Comparison of ENCODE assay signal across 8 cellular contexts in the genomic region with DNA sequence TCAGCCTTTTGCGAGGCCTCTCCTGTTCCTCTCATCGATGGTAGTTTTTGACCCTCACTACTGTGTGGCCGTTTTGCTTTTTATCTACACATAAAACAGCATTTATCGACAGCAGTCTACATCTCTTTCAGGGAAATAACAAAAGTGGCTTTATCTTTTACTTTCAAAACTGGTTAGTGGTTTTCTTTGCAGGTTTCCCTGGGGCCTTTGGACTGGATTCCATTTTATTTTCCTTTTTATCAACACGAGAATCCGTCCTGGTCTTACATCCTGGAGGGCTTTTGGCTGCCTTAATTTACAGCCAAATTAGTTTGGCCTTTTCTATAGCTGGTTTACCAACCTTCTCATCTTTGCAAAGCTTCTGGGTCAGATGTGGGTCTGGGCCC. TPM values are rescaled to one million over a fixed set of nuclear protein-coding genes. Genes with fewer than 3 reads are reported as not detected.
DNase-seq lines count a peak whose midpoint lies in the region; ATAC-seq and TF ChIP-seq lines count a peak whose summit lies in the region.

No MANE protein-coding gene starts in this region.

- CTCF ChIA-PET in WTC11 (lab: Charles Lee), result interaction anchor here (0.6 to 3.5 kb wide), 9 partner anchors 9 to 259 kb away, joined by 3 to 20 read pairs (median 5); no protein-coding TSS in a partner anchor

- H3K27me3 ChIP-seq in right atrium auricular region, result no peaks in the 10 kb centered on the region

- H3K4me1 ChIP-seq in right atrium auricular region, result peaks cover 0 to 26% of the 10 kb centered on the region in 2 donors

- H3K36me3 Mint-ChIP-seq in HFFc6 (ENCODE audit: low read depth) (no peaks in the 10 kb centered on the region), WTC11 (no peaks in the 10 kb centered on the region)

- peak overlapping the region; percentile 80 for H3K4me3 Mint-ChIP-seq in HFFc6
- peak overlapping the region; percentile 65 for H3K4me3 Mint-ChIP-seq in WTC11
- peak overlapping the region; percentile 87 to 91 for H3K4me3 Mint-ChIP-seq in stimulated activated naive CD8-positive, alpha-beta T cell treated with anti-CD3 and anti-CD28 coated beads, Interleukin-15, amount 100 ng/mL, for 72 hours

- ATAC-seq in WTC11 (no peak), HG03457 (IDR thresholded peaks at IDR 0.05; ENCODE audit: unreplicated experiment) (no peak)
- no peak for ATAC-seq in stimulated activated naive CD8-positive, alpha-beta T cell treated with anti-CD3 and anti-CD28 coated beads, Interleukin-15, amount 100 ng/mL, for 72 hours

- H3K27ac ChIP-seq in right atrium auricular region, result peak overlapping the region; percentile 88 to 89

- peak overlapping the region in 1 of 2 donors; percentile 56 for H3K4me3 ChIP-seq in right atrium auricular region

- H3K27me3 Mint-ChIP-seq in HFFc6 (ENCODE audit: insufficient read depth) (peaks cover 11% of the 10 kb centered on the region), WTC11 (ENCODE audit: low read depth) (no peaks in the 10 kb centered on the region)
- peaks cover 2% of the 10 kb centered on the region for H3K27me3 Mint-ChIP-seq in stimulated activated naive CD8-positive, alpha-beta T cell treated with anti-CD3 and anti-CD28 coated beads, Interleukin-15, amount 100 ng/mL, for 72 hours

- TF ChIP-seq CTCF in HFFc6 (IDR thresholded peaks at IDR 0.05) (no peak), WTC11 (IDR thresholded peaks at IDR 0.05) (no peak), right atrium auricular region (IDR thresholded peaks at IDR 0.05) (no peak)

- DNase-seq in HFFc6 (no peak), WTC11 (ENCODE audit: low spot score) (no peak), right atrium auricular region (ENCODE audit: low spot score) (no peak), NCI-H1105 treated with DMSO at 0.1 percent for 48 hours (lab: John Stamatoyannopoulos, UW) (no peak), C1 segment of cervical spinal cord (lab: John Stamatoyannopoulos, UW) (no peak)
- no peak for DNase-seq in stimulated activated naive CD8-positive, alpha-beta T cell treated with anti-CD3 and anti-CD28 coated beads, Interleukin-15, amount 100 ng/mL, for 72 hours
- no peak for DNase-seq in effector CD8-positive, alpha-beta T cell (lab: John Stamatoyannopoulos, UW)

- H3K9me3 ChIP-seq in right atrium auricular region, result no peaks in the 10 kb centered on the region

- H3K4me1 Mint-ChIP-seq in HFFc6 (ENCODE audit: low read depth) (peaks cover 7% of the 10 kb centered on the region), WTC11 (peaks cover 13% of the 10 kb centered on the region)
- H3K4me1 Mint-ChIP-seq in stimulated activated naive CD8-positive, alpha-beta T cell treated with anti-CD3 and anti-CD28 coated beads, Interleukin-15, amount 100 ng/mL, for 72 hours, result peaks cover 25% of the 10 kb centered on the region

- POLR2A ChIA-PET in WTC11 (lab: Charles Lee), result interaction anchor here (0.6 to 1.2 kb wide), 4 partner anchors 56 to 145 kb away, joined by 3 to 8 read pairs (median 4); a partner anchor contains a TSS

- H3K9me3 Mint-ChIP-seq in HFFc6, result no peaks in the 10 kb centered on the region
- H3K9me3 Mint-ChIP-seq in WTC11, result 0 out of 2 replicates have a peak, but pooled peaks cover 3% of the 10 kb centered on the region
- no peaks in the 10 kb centered on the region for H3K9me3 Mint-ChIP-seq in stimulated activated naive CD8-positive, alpha-beta T cell treated with anti-CD3 and anti-CD28 coated beads, Interleukin-15, amount 100 ng/mL, for 72 hours

- peaks cover 14% of the 10 kb centered on the region for H3K36me3 ChIP-seq in right atrium auricular region

- peak overlapping the region; percentile 78; the same call in 1 of the 2 replicates for H3K27ac Mint-ChIP-seq in HFFc6
- H3K27ac Mint-ChIP-seq in WTC11, result 0 out of 2 replicates have a peak overlapping the region, but pooled peaks have one; percentile 54
- H3K27ac Mint-ChIP-seq in stimulated activated naive CD8-positive, alpha-beta T cell treated with anti-CD3 and anti-CD28 coated beads, Interleukin-15, amount 100 ng/mL, for 72 hours, result peak overlapping the region; percentile 91 to 93

TF ChIP-seq in WTC11, 78 proteins besides CTCF, POLR2A, EP300 and RAD21:
- TF ChIP-seq PRRX2 (CRISPR knock-in tag; IDR thresholded peaks at IDR 0.05), result no peak
- TF ChIP-seq, protein P1, sequence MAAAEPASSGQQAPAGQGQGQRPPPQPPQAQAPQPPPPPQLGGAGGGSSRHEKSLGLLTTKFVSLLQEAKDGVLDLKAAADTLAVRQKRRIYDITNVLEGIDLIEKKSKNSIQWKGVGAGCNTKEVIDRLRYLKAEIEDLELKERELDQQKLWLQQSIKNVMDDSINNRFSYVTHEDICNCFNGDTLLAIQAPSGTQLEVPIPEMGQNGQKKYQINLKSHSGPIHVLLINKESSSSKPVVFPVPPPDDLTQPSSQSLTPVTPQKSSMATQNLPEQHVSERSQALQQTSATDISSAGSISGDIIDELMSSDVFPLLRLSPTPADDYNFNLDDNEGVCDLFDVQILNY (CRISPR knock-in tag; IDR thresholded peaks at IDR 0.05), result no peak
- TF ChIP-seq ZNF219 (CRISPR knock-in tag; IDR thresholded peaks at IDR 0.05; ENCODE audit: borderline replicate concordance), result no peak
- no peak for TF ChIP-seq MYBL2 (CRISPR knock-in tag; IDR thresholded peaks at IDR 0.05)
- TF ChIP-seq ZNF263 (CRISPR knock-in tag; IDR thresholded peaks at IDR 0.05; ENCODE audit: low read depth), result no peak
- no peak for TF ChIP-seq ZNF232 (CRISPR knock-in tag; IDR thresholded peaks at IDR 0.05)
- TF ChIP-seq, protein P2, sequence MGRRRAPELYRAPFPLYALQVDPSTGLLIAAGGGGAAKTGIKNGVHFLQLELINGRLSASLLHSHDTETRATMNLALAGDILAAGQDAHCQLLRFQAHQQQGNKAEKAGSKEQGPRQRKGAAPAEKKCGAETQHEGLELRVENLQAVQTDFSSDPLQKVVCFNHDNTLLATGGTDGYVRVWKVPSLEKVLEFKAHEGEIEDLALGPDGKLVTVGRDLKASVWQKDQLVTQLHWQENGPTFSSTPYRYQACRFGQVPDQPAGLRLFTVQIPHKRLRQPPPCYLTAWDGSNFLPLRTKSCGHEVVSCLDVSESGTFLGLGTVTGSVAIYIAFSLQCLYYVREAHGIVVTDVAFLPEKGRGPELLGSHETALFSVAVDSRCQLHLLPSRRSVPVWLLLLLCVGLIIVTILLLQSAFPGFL (CRISPR knock-in tag; IDR thresholded peaks at IDR 0.05; ENCODE audit: borderline replicate concordance), result no peak
- TF ChIP-seq KAT7 (CRISPR knock-in tag; IDR thresholded peaks at IDR 0.05; ENCODE audit: borderline replicate concordance), result no peak
- TF ChIP-seq ZNF671 (CRISPR knock-in tag; IDR thresholded peaks at IDR 0.05), result no peak
- TF ChIP-seq, protein P3, sequence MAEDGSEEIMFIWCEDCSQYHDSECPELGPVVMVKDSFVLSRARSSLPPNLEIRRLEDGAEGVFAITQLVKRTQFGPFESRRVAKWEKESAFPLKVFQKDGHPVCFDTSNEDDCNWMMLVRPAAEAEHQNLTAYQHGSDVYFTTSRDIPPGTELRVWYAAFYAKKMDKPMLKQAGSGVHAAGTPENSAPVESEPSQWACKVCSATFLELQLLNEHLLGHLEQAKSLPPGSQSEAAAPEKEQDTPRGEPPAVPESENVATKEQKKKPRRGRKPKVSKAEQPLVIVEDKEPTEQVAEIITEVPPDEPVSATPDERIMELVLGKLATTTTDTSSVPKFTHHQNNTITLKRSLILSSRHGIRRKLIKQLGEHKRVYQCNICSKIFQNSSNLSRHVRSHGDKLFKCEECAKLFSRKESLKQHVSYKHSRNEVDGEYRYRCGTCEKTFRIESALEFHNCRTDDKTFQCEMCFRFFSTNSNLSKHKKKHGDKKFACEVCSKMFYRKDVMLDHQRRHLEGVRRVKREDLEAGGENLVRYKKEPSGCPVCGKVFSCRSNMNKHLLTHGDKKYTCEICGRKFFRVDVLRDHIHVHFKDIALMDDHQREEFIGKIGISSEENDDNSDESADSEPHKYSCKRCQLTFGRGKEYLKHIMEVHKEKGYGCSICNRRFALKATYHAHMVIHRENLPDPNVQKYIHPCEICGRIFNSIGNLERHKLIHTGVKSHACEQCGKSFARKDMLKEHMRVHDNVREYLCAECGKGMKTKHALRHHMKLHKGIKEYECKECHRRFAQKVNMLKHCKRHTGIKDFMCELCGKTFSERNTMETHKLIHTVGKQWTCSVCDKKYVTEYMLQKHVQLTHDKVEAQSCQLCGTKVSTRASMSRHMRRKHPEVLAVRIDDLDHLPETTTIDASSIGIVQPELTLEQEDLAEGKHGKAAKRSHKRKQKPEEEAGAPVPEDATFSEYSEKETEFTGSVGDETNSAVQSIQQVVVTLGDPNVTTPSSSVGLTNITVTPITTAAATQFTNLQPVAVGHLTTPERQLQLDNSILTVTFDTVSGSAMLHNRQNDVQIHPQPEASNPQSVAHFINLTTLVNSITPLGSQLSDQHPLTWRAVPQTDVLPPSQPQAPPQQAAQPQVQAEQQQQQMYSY (CRISPR knock-in tag; IDR thresholded peaks at IDR 0.05), result no peak
- TF ChIP-seq, protein P4, sequence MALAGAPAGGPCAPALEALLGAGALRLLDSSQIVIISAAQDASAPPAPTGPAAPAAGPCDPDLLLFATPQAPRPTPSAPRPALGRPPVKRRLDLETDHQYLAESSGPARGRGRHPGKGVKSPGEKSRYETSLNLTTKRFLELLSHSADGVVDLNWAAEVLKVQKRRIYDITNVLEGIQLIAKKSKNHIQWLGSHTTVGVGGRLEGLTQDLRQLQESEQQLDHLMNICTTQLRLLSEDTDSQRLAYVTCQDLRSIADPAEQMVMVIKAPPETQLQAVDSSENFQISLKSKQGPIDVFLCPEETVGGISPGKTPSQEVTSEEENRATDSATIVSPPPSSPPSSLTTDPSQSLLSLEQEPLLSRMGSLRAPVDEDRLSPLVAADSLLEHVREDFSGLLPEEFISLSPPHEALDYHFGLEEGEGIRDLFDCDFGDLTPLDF (CRISPR knock-in tag; IDR thresholded peaks at IDR 0.05), result no peak
- no peak for TF ChIP-seq FOXP1 (CRISPR knock-in tag; IDR thresholded peaks at IDR 0.05; ENCODE audit: borderline replicate concordance)
- no peak for TF ChIP-seq NR2C2 (CRISPR knock-in tag; IDR thresholded peaks at IDR 0.05)

RNA-seq across cellular contexts. Expression of a gene that starts 0.8 kb away (rescaled TPM):
- total RNA-seq in HFFc6 (2021; fragmentation: NEBNext Ultra II Directional; extraction: Animal tissue kit (Norgen Biotek cat#: 25700)), result not detected
- total RNA-seq in WTC11 (2021) (0.21 TPM in 1 of 3 replicates, not detected in the others), right atrium auricular region (not detected)

RNA-seq across cellular contexts. Expression of a gene that starts 20.8 kb away (rescaled TPM):
- not detected for total RNA-seq in HFFc6 (2021; fragmentation: NEBNext Ultra II Directional; extraction: Animal tissue kit (Norgen Biotek cat#: 25700))
- total RNA-seq in WTC11 (2021), result not detected in 3 replicates
- 10 to 100 TPM; 29.7 to 55.4 TPM for total RNA-seq in right atrium auricular region

Comparison
In these comparisons a context has a peak if more than half of its experiments do, and no peak if none do; other contexts are left out.
1. RNA of a gene that starts 20.8 kb away (total RNA-seq): 29.7 to 55.4 TPM in right atrium auricular region; not detected in HFFc6 and not detected in WTC11; every median in the first group is over 10 times any median in the second.
2. Peak in every context shown above with its lines, with median percentiles within 50 percentile points of each other: H3K27ac Mint-ChIP-seq and H3K4me3 Mint-ChIP-seq.